20 cellular contexts compared by ENCODE assay signal in genomic region chr4:110876866-110877265, GRCh38.
"Had no signal": no experiment of that assay in that cellular context is flagged by ENCODE, and none has a peak within 500 bp of the region (broad histone marks: within the 10 kb centered on the region; RNA-seq: fewer than 3 reads in every experiment).

No MANE protein-coding gene starts in this region.

- H3K4me1 ChIP-seq: left ventricle myocardium inferior, parathyroid adenoma had no signal

- H3K27me3 ChIP-seq: dorsolateral prefrontal cortex had no signal

- H3K27me3 Mint-ChIP-seq: activated B cell treated with CpG ODN at 0.5 μM for 24 hours; activated T-cell treated with anti-CD3 and anti-CD28 coated beads, Interleukin-2, amount 50 U/mL, for 24 hours had no signal

- H3K4me3 Mint-ChIP-seq: activated B cell treated with CpG ODN at 0.5 μM for 24 hours; activated CD8-positive, alpha-beta T cell treated with anti-CD3 and anti-CD28 coated beads, Interleukin-2, amount 10 ng/mL, durations not matched to agents 7 days and 5 days; activated T-cell treated with anti-CD3 and anti-CD28 coated beads, Interleukin-2, amount 50 U/mL, for 24 hours; brain; immature natural killer cell had no signal

- H3K9me3 Mint-ChIP-seq: activated B cell treated with CpG ODN at 0.5 μM for 24 hours; activated T-helper 2 cell treated with anti-CD3 and anti-CD28 coated beads, Interferon-gamma antibody, Interleukin-2, Interleukin-4, amounts not matched to agents 10 μg/mL and 5 μg/mL and 100 μg/mL, durations not matched to agents 14 hours and 24 hours and 36 hours had no signal

- H3K4me1 Mint-ChIP-seq: activated B cell treated with CpG ODN at 0.5 μM for 24 hours, brain, immature natural killer cell had no signal

- ATAC-seq: activated CD8-positive, alpha-beta T cell treated with anti-CD3 and anti-CD28 coated beads, Interleukin-2, amount 10 ng/mL, durations not matched to agents 7 days and 5 days had no signal

- H3K4me3 ChIP-seq: dorsolateral prefrontal cortex, left ventricle myocardium inferior had no signal

- H3K27ac Mint-ChIP-seq: activated B cell treated with CpG ODN at 0.5 μM for 24 hours; activated CD8-positive, alpha-beta T cell treated with anti-CD3 and anti-CD28 coated beads, Interleukin-2, amount 10 ng/mL, durations not matched to agents 7 days and 5 days; activated T-cell treated with anti-CD3 and anti-CD28 coated beads, Interleukin-2, amount 50 U/mL, for 24 hours; activated T-helper 2 cell treated with anti-CD3 and anti-CD28 coated beads, Interferon-gamma antibody, Interleukin-2, Interleukin-4, amounts not matched to agents 10 μg/mL and 5 μg/mL and 100 μg/mL, durations not matched to agents 14 hours and 24 hours and 36 hours; brain; immature natural killer cell had no signal

- H3K36me3 ChIP-seq: left ventricle myocardium inferior had no signal

- H3K36me3 Mint-ChIP-seq: brain had no signal

- H3K9me3 ChIP-seq: left ventricle myocardium inferior had no signal

- DNase-seq: activated B cell treated with CpG ODN at 0.5 μM for 24 hours; activated CD4-positive, alpha-beta T cell treated with anti-CD3 and anti-CD28 coated beads for 4 hours; activated CD8-positive, alpha-beta T cell treated with anti-CD3 and anti-CD28 coated beads, Interleukin-2, amount 10 ng/mL, durations not matched to agents 7 days and 5 days; activated naive CD4-positive, alpha-beta T cell treated with Interleukin-2 at 50 U/mL for 16 hours; activated T-cell treated with anti-CD3 and anti-CD28 coated beads, Interleukin-2, amount 50 U/mL, for 24 hours; anterior cingulate cortex; caudate nucleus; dorsolateral prefrontal cortex; immature natural killer cell; kidney glomerular epithelial cell; left ventricle myocardium inferior; mammary epithelial cell; stimulated activated CD4-positive, alpha-beta T cell treated with anti-CD3 and anti-CD28 coated beads, Interleukin-12 subunit alpha, Interleukin-12 subunit beta, amount 100 ng/mL, for 4 hours; stimulated activated CD4-positive, alpha-beta T cell treated with anti-CD3 and anti-CD28 coated beads, Interleukin-1b, Interleukin-23, amount 100 ng/mL, for 48 hours; stimulated activated CD8-positive, alpha-beta memory T cell treated with anti-CD3 and anti-CD28 coated beads, Interleukin-4, amount 100 ng/mL, for 48 hours; stimulated activated naive CD4-positive, alpha-beta T cell; SW 1271 had no signal
